ENCODE assay signal across 8 cellular contexts in the genomic region with DNA sequence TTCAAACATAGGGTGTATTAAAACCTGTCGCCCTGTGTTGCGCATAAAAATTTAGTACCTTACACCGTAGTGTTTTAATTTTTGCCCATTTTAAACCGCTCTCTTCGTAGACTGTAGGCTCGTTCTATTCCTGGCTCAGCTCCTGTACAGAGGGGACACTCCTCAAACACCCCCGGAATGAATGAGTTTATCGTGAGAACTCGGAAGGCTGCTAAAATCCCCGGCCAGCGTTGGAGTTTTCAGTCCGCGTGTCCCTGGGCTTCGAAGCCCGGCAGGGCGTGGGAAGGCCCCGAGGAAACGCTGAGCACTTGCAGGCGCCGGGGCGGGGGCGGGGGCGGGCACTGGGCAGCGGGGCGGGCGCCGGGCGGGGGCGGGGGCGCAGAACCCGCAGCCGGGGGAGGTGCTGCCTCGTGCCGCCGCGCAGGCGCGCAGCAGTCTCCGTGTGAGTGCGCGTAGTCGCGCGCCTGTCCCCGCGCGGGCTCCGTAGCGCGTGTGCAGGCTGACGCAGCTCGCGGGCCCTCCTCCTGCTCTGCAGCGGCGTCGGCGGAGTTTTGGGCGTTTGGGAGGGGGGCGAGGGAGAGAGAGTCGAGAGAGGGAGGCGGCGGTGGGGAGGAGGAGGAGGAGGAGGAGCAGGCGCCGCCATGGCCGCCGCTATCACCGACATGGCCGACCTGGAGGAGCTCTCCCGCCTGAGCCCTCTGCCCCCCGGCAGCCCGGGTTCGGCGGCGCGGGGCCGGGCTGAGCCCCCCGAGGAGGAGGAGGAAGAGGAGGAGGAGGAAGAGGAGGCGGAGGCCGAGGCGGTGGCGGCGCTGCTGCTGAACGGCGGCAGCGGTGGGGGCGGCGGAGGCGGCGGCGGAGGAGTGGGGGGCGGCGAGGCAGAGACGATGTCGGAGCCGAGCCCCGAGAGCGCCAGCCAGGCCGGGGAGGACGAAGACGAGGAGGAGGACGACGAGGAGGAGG. TPM values are rescaled to one million over a fixed set of nuclear protein-coding genes. Genes with fewer than 3 reads are reported as not detected.
A peak's percentile ranks its signal among the peaks of the same experiment; 100 is the strongest.
DNase-seq lines count a peak whose midpoint lies in the region; ATAC-seq and TF ChIP-seq lines count a peak whose summit lies in the region.

A gene with protein sequence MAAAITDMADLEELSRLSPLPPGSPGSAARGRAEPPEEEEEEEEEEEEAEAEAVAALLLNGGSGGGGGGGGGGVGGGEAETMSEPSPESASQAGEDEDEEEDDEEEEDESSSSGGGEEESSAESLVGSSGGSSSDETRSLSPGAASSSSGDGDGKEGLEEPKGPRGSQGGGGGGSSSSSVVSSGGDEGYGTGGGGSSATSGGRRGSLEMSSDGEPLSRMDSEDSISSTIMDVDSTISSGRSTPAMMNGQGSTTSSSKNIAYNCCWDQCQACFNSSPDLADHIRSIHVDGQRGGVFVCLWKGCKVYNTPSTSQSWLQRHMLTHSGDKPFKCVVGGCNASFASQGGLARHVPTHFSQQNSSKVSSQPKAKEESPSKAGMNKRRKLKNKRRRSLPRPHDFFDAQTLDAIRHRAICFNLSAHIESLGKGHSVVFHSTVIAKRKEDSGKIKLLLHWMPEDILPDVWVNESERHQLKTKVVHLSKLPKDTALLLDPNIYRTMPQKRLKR (plus strand): TSS at position 434 of the 960 bp plus-strand sequence. CDS start 208 bp downstream, at position 642.

- H3K27ac ChIP-seq in adipose tissue (ENCODE audit: low read depth, low read length) (peak within 1 kb of the TSS; percentile 81), heart left ventricle (peak within 1 kb of the TSS; percentile 75 to 97 (median 92))

- peak within 1 kb of the TSS; percentile 99 to 100 (median 100) for H3K4me3 Mint-ChIP-seq in T-cell
- H3K4me3 Mint-ChIP-seq in type B pancreatic cell, result peak within 1 kb of the TSS; percentile 94

- peak in 1 of 2 donors; percentile 75 for TF ChIP-seq POLR2A in heart left ventricle (IDR thresholded peaks at IDR 0.05)

- intact Hi-C loops in heart left ventricle (cut with DNase I), result loop anchor here in 1 of 10 donors (2.0 to 10.0 kb wide), 2 partner anchors 27 to 155 kb away; no protein-coding TSS in a partner anchor
- intact Hi-C loops in posterior cingulate gyrus (cut with DNase I), result no loop called here

- DNase-seq in GM12865 (ENCODE audit: low read depth) (peak; percentile 98), NCI-H1105 (lab: John Stamatoyannopoulos, UW) (peak; percentile 85), T-cell (peak; percentile 83 to 97 (median 94)), heart left ventricle (peak; percentile 95 to 97 (median 95)), posterior cingulate gyrus (peak; percentile 86 to 99 (median 92)), type B pancreatic cell (ENCODE audit: extremely low spot score, unreplicated experiment) (peak; percentile 89)

- peaks cover 0 to 4% (median 0%) of the 10 kb centered on the region in 9 donors for H3K36me3 ChIP-seq in heart left ventricle

- H3K27me3 Mint-ChIP-seq in T-cell (no peaks in the 10 kb centered on the region), type B pancreatic cell (peaks cover 3% of the 10 kb centered on the region)

- H3K27me3 ChIP-seq in heart left ventricle, result no peaks in the 10 kb centered on the region

- H3K36me3 Mint-ChIP-seq in T-cell (peaks cover 9% of the 10 kb centered on the region), type B pancreatic cell (peaks cover 17% of the 10 kb centered on the region)

- peak within 1 kb of the TSS; percentile 97 for H3K4me3 ChIP-seq in GM12865 (ENCODE audit: low read depth, low read length)
- peak within 1 kb of the TSS; percentile 82 to 99 (median 94) for H3K4me3 ChIP-seq in heart left ventricle

- H3K27ac Mint-ChIP-seq in T-cell, result peak within 1 kb of the TSS; percentile 93 to 96
- peak within 1 kb of the TSS; percentile 97 for H3K27ac Mint-ChIP-seq in type B pancreatic cell

- TF ChIP-seq CTCF in GM12865 (IDR thresholded peaks at IDR 0.05; ENCODE audit: insufficient read depth, low read depth, low read length, missing control alignments) (no peak), heart left ventricle (IDR thresholded peaks at IDR 0.05) (peak in 1 of 12 donors; percentile 10), type B pancreatic cell (conservative IDR thresholded peaks at IDR 0.05) (no peak)

- CTCF ChIA-PET in T-cell (lab: Charles Lee), result no interaction called here

- H3K9me3 ChIP-seq in heart left ventricle, result peaks cover 0 to 6% (median 0%) of the 10 kb centered on the region in 12 donors

- H3K4me1 ChIP-seq in heart left ventricle, result peaks cover 0 to 34% (median 26%) of the 10 kb centered on the region in 12 donors

- H3K4me1 Mint-ChIP-seq in T-cell (peaks cover 45 to 53% (median 45%) of the 10 kb centered on the region in 3 donors), type B pancreatic cell (ENCODE audit: unreplicated experiment) (peaks cover 10% of the 10 kb centered on the region)

- H3K9me3 Mint-ChIP-seq in T-cell (no peaks in the 10 kb centered on the region), type B pancreatic cell (peaks cover 5% of the 10 kb centered on the region)

- ATAC-seq in HG02642 (IDR thresholded peaks at IDR 0.05; ENCODE audit: poor library complexity, unreplicated experiment) (peak; percentile 90), T-cell (replicated peaks in 1 of 4) (peak; percentile 89 to 91 (median 89)), heart left ventricle (peak; percentile 95 to 98 (median 97))

- POLR2A ChIA-PET in T-cell (lab: Charles Lee), result interaction anchor here in 1 of 2 donors (0.7 kb wide), 1 partner anchor 1998 kb away, joined by 3 read pairs; no protein-coding TSS in a partner anchor

- WGBS in adipose tissue, 3 donors, result 6 to 7% (median 6%) methylated on average over 71 to 102 of the region's 102 CpGs
- WGBS in heart left ventricle, 4 donors, result 4 to 9% (median 7%) methylated on average over 59 to 102 of the region's 102 CpGs

RNA-seq across cellular contexts. Expression of the gene that starts here (rescaled TPM):
- 10 to 100 TPM; 43.4 to 71.5 (median 50.0) TPM for total RNA-seq in T-cell
- 10 to 100 TPM in 2 of 3 donors, 1 to 10 TPM in 1; 4.5 to 12.1 (median 10.1) TPM for polyA plus RNA-seq in adipose tissue
- 10 to 100 TPM; 13.1 to 36.5 (median 24.7) TPM for total RNA-seq in heart left ventricle
- 10 to 100 TPM in 1 of 2 donors, 1 to 10 TPM in 1; 7.6 to 11.7 TPM for polyA plus RNA-seq in heart left ventricle
- 45.8 and 83.5 TPM in 2 replicates for total RNA-seq in type B pancreatic cell (ENCODE audit: low replicate concordance)

Comparison
In these comparisons a context has a peak if more than half of its experiments do, and no peak if none do; other contexts are left out.
1. Peak in every context shown above with its lines: DNase-seq, ATAC-seq, H3K4me3 ChIP-seq and H3K27ac ChIP-seq.